ENCODE assay signal across 7 cellular contexts in genomic region chr6:30326446-30327231, GRCh38.
DNase-seq lines count a peak whose midpoint lies in the region; ATAC-seq and TF ChIP-seq lines count a peak whose summit lies in the region.

TSS of gene TRIM39 (plus strand) at chr6:30326927. CDS start at chr6:30329318, 2,391 bp downstream.

- peak within 1 kb of the TSS; percentile 86 for H3K4me3 ChIP-seq in astrocyte of the cerebellum (ENCODE audit: low read depth, low read length)

- ATAC-seq in GM18517 (IDR thresholded peaks at IDR 0.05; ENCODE audit: unreplicated experiment) (peak; percentile 72), HG02973 (IDR thresholded peaks at IDR 0.05; ENCODE audit: unreplicated experiment) (peak; percentile 65)

- in situ Hi-C loops in astrocyte of the cerebellum (cut with HindIII; ENCODE audit: low sequenced_read_pairs) = no loop called here

- DNase-seq in NCI-H2081 (lab: John Stamatoyannopoulos, UW) (peak; percentile 71 to 83), T1000 (lab: John Stamatoyannopoulos, UW) (peak; percentile 82), astrocyte of the cerebellum (ENCODE audit: low read depth) (peak; percentile 50), hepatic stellate cell (ENCODE audit: low spot score) (peak; percentile 89), retina (peak; percentile 99)

- TF ChIP-seq CTCF in astrocyte of the cerebellum (IDR thresholded peaks at IDR 0.05; ENCODE audit: low read depth, low read length, missing control alignments) = no peak

Comparison
In these comparisons a context has a peak if more than half of its experiments do, and no peak if none do; other contexts are left out.
1. Peak in every context shown above with its lines: DNase-seq, ATAC-seq and H3K4me3 ChIP-seq.